In the genomic region with DNA sequence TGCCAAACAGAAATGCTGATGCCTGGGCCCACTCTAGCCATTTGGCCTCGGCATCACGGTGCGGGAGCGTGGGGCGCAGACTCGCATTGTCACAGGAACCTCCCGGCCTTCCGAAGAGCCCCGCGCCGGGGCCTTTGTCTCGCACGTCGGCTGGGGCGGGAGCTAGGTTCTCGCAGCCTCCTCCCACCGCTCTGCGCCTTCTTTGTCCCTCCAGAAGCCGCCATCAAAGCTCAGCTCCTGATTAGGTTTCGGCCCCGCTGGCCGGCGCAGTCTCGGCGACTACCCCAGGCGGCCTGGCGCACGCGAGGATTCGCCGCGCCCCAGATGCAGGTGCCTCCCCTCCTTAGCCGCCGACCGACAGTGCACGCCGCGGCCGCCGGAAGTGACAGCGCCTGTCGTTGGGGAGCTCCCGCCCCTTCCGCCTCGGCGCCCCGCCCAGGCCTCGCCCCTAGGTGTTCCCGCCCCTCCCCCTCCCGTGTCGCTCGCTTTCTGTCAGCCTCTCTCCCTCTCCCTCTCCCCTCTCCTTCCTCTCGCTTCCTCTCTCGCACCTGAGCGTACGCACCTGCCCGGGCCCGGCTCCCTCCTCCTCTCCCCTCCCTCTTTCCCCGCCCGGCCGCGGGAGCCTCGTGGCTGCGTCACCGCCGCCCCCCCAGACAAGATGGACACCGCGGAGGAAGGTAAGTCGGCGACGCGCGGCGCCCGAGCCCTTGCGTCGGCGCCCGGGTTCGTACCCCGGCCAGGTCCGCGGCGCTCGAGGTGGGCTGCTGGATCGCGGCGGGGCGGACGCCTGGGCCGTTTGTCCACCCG, we compare ENCODE assay signal across 8 cellular contexts. TPM values are rescaled to one million over a fixed set of nuclear protein-coding genes. Genes with fewer than 3 reads are reported as not detected.
DNase-seq lines count a peak whose midpoint lies in the region; ATAC-seq and TF ChIP-seq lines count a peak whose summit lies in the region.

Gene MARCHF6 (plus strand): TSS at position 455 of the 807 bp plus-strand sequence. CDS start 204 bp downstream, at position 659.

- DNase-seq in DMS53 (lab: John Stamatoyannopoulos, UW) (peak; percentile 100), Peyer's patch (peak; percentile 96 to 99 (median 98)), esophagus muscularis mucosa (ENCODE audit: extremely low spot score) (peak; percentile 98)
- DNase-seq in activated T-cell treated with anti-CD3 and anti-CD28 coated beads, Interleukin-2, amount 50 U/mL, for 48 hours: peak; percentile 95
- DNase-seq in stimulated activated CD8-positive, alpha-beta memory T cell treated with anti-CD3 and anti-CD28 coated beads, Interleukin-7, amount 100 ng/mL, for 24 hours (ENCODE audit: low read depth): peak; percentile 90

- H3K4me2 ChIP-seq in KMS-11: peak within 1 kb of the TSS; percentile 96

- H3K27me3 ChIP-seq in KMS-11 (ENCODE audit: insufficient read depth, low read depth): no peaks in the 10 kb centered on the region
- no peaks in the 10 kb centered on the region for H3K27me3 ChIP-seq in Peyer's patch
- H3K27me3 ChIP-seq in esophagus muscularis mucosa: no peaks in the 10 kb centered on the region
- no peaks in the 10 kb centered on the region for H3K27me3 ChIP-seq in muscle layer of duodenum (ENCODE audit: low read depth, low read length)

- no peaks in the 10 kb centered on the region for H3K36me3 ChIP-seq in KMS-11 (ENCODE audit: insufficient read depth)
- H3K36me3 ChIP-seq in Peyer's patch: no peaks in the 10 kb centered on the region
- H3K36me3 ChIP-seq in esophagus muscularis mucosa: no peaks in the 10 kb centered on the region
- no peaks in the 10 kb centered on the region for H3K36me3 ChIP-seq in muscle layer of duodenum (ENCODE audit: control insufficient read depth in 1 of 2, insufficient read depth in 2 of 2, low read length in 2 of 2)

- H3K27ac ChIP-seq in KMS-11: peak within 1 kb of the TSS; percentile 98
- peak within 1 kb of the TSS; percentile 98 to 100 (median 98) for H3K27ac ChIP-seq in Peyer's patch
- peak within 1 kb of the TSS; percentile 97 to 98 (median 98) for H3K27ac ChIP-seq in esophagus muscularis mucosa (replicated peaks in 1 of 4)
- peak within 1 kb of the TSS; percentile 96 for H3K27ac ChIP-seq in muscle layer of duodenum (ENCODE audit: low read length)

- TF ChIP-seq EP300 in esophagus muscularis mucosa (IDR thresholded peaks at IDR 0.05): no peak

- H3K4me1 ChIP-seq in KMS-11 (ENCODE audit: low read depth, poor library complexity, severe bottlenecking) (peaks cover 39% of the 10 kb centered on the region), Peyer's patch (peaks cover 0 to 25% (median 6%) of the 10 kb centered on the region in 4 donors), esophagus muscularis mucosa (peaks cover 28 to 53% (median 46%) of the 10 kb centered on the region in 4 donors), muscle layer of duodenum (ENCODE audit: control insufficient read depth in 1 of 2, insufficient read depth in 2 of 2, low read length in 2 of 2) (peaks cover 0 to 20% of the 10 kb centered on the region in 2 donors)

- H3K9ac ChIP-seq in KMS-11: peak within 1 kb of the TSS; percentile 95

- TF ChIP-seq POLR2A in Peyer's patch (IDR thresholded peaks at IDR 0.05): peak; percentile 81 to 96
- TF ChIP-seq POLR2A in esophagus muscularis mucosa (IDR thresholded peaks at IDR 0.05; ENCODE audit: low read depth): peak; percentile 84

- H3K9me3 ChIP-seq in Peyer's patch: no peaks in the 10 kb centered on the region
- no peaks in the 10 kb centered on the region for H3K9me3 ChIP-seq in esophagus muscularis mucosa
- H3K9me3 ChIP-seq in muscle layer of duodenum (ENCODE audit: control insufficient read depth in 1 of 2, low read length in 2 of 2): no peaks in the 10 kb centered on the region

- H4K20me1 ChIP-seq in KMS-11 (ENCODE audit: insufficient read depth): peaks cover 24% of the 10 kb centered on the region

- peaks cover 45% of the 10 kb centered on the region for H3K79me2 ChIP-seq in KMS-11 (ENCODE audit: insufficient read depth, low read depth)

- 0% methylated on average over 61 of the region's 92 CpGs for WGBS in esophagus muscularis mucosa

- intact Hi-C loops in esophagus muscularis mucosa (cut with DNase I): loop anchor here (5.0 kb wide), 1 partner anchor 66 kb away; no protein-coding TSS in a partner anchor

- TF ChIP-seq CTCF in KMS-11 (conservative IDR thresholded peaks at IDR 0.05; ENCODE audit: low read depth, low read length) (no peak), Peyer's patch (IDR thresholded peaks at IDR 0.05) (peak in 2 of 6 experiments; percentile 13 to 17), esophagus muscularis mucosa (IDR thresholded peaks at IDR 0.05) (no peak)

- ATAC-seq in GM21737 (IDR thresholded peaks at IDR 0.05; ENCODE audit: unreplicated experiment): peak; percentile 86

- H2AFZ ChIP-seq in KMS-11 (ENCODE audit: low read depth): peak within 1 kb of the TSS; percentile 82

- H3K4me3 ChIP-seq in KMS-11 (IDR thresholded peaks at IDR 0.05; ENCODE audit: insufficient read depth, low read depth, low read length): peak within 1 kb of the TSS; percentile 37
- H3K4me3 ChIP-seq in Peyer's patch: peak within 1 kb of the TSS; percentile 77 to 99 (median 92)
- peak within 1 kb of the TSS; percentile 83 to 97 (median 93) for H3K4me3 ChIP-seq in esophagus muscularis mucosa
- peak within 1 kb of the TSS; percentile 83 to 85 for H3K4me3 ChIP-seq in muscle layer of duodenum (ENCODE audit: low read depth in 1 of 2, low read length in 2 of 2)

RNA-seq across cellular contexts. Expression of gene MARCHF6, which starts in this region (rescaled TPM):
- total RNA-seq in Peyer's patch (100 to 1,000 TPM in 3 of 4 donors, 10 to 100 TPM in 1; 88.3 to 228 (median 174) TPM), esophagus muscularis mucosa (100 to 1,000 TPM in 1 of 4 donors, 10 to 100 TPM in 3; 76.5 to 121 (median 92.9) TPM)

Comparison
In these comparisons a context has a peak if more than half of its experiments do, and no peak if none do; other contexts are left out.
1. Peak in every context shown above with its lines: DNase-seq, ATAC-seq, H3K4me3 ChIP-seq and H3K27ac ChIP-seq.
2. H3K4me3 ChIP-seq: peak in every context shown above with its lines; median percentile 93 in esophagus muscularis mucosa; 92 in Peyer's patch; 84 in muscle layer of duodenum; 37 in KMS-11.